8 cellular contexts compared by ENCODE assay signal in genomic region chr15:59313703-59314332, GRCh38. TPM values are rescaled to one million over a fixed set of nuclear protein-coding genes. Genes with fewer than 3 reads are reported as not detected.
DNase-seq lines count a peak whose midpoint lies in the region; ATAC-seq and TF ChIP-seq lines count a peak whose summit lies in the region.

No MANE protein-coding gene starts in this region.

- peaks cover 2% of the 10 kb centered on the region for H3K36me3 Mint-ChIP-seq in activated B cell treated with CpG ODN at 0.5 μM for 24 hours (ENCODE audit: low read depth)

- TF ChIP-seq CTCF in activated B cell treated with CpG ODN at 0.5 μM for 24 hours (IDR thresholded peaks at IDR 0.05) (no peak), lower leg skin (IDR thresholded peaks at IDR 0.05) (no peak)

- in situ Hi-C loops in Caki2 (cut with HindIII; ENCODE audit: low pct_unique_long_range_greater_than_20kb, low sequenced_read_pairs), result no loop called here

- peak overlapping the region; percentile 24 for H3K27ac Mint-ChIP-seq in activated B cell treated with CpG ODN at 0.5 μM for 24 hours

- H3K4me1 Mint-ChIP-seq in activated B cell treated with CpG ODN at 0.5 μM for 24 hours, result peaks cover 77% of the 10 kb centered on the region

- ATAC-seq in GM21526 (IDR thresholded peaks at IDR 0.05; ENCODE audit: low FRiP score, unreplicated experiment) (peak; percentile 53), activated B cell treated with CpG ODN at 0.5 μM for 24 hours (ENCODE audit: low read depth) (peak; percentile 37)

- intact Hi-C loops in activated B cell treated with CpG ODN at 0.5 μM for 24 hours (cut with micrococcal nuclease) (loop anchor here (5.0 kb wide), 1 partner anchor 33 kb away; no protein-coding TSS in a partner anchor), lower leg skin (cut with DNase I; ENCODE audit: low total_unique reads) (no loop called here)

- CTCF ChIA-PET in activated B cell treated with CpG ODN at 0.5 μM for 24 hours (lab: Charles Lee), result no interaction called here

- H3K4me3 Mint-ChIP-seq in activated B cell treated with CpG ODN at 0.5 μM for 24 hours, result no peak overlapping the region

- H3K27me3 Mint-ChIP-seq in activated B cell treated with CpG ODN at 0.5 μM for 24 hours, result no peaks in the 10 kb centered on the region

- H3K9me3 Mint-ChIP-seq in activated B cell treated with CpG ODN at 0.5 μM for 24 hours, result no peaks in the 10 kb centered on the region

- no peak for TF ChIP-seq POLR2A in lower leg skin (IDR thresholded peaks at IDR 0.05)

- POLR2A ChIA-PET in activated B cell treated with CpG ODN at 0.5 μM for 24 hours (lab: Charles Lee), result interaction anchor here (1.0 kb wide), 1 partner anchor 99 kb away, joined by 3 read pairs; no protein-coding TSS in a partner anchor

- peak; percentile 27 for DNase-seq in Caki2 (ENCODE audit: low read depth)
- DNase-seq in HuH-7.5 (ENCODE audit: low spot score), result peak; percentile 28
- DNase-seq in activated B cell treated with CpG ODN at 0.5 μM for 24 hours, result no peak
- peak; percentile 87 to 92 for DNase-seq in lower leg skin (ENCODE audit: low spot score in 2 of 2)
- no peak for DNase-seq in HK-2 (ENCODE audit: unreplicated experiment)
- no peak for DNase-seq in activated CD4-positive, CD25-positive, alpha-beta regulatory T cell treated with anti-CD3 and anti-CD28 coated beads, Interleukin-2, amount 50 U/mL, for 72 hours
- no peak for DNase-seq in medulla oblongata (ENCODE audit: extremely low spot score)

- WGBS in lower leg skin, 2 donors, result 28 to 39% methylated on average over 6 of the region's 6 CpGs

- H3K4me3 ChIP-seq in lower leg skin (ENCODE audit: low read depth, poor library complexity, severe bottlenecking), result no peak overlapping the region

RNA-seq across cellular contexts. Expression of gene MYO1E, which starts 58.9 kb away (rescaled TPM):
- 104 and 137 TPM in 2 replicates for total RNA-seq in Caki2 (2014; rRNA removed; shearing (Covaris generic); ENCODE audit: low replicate concordance)
- total RNA-seq in activated B cell treated with CpG ODN at 0.5 μM for 24 hours (185 and 186 TPM in 2 replicates), lower leg skin (100 to 1,000 TPM; 134 to 218 (median 183) TPM)

Comparison
In these comparisons a context has a peak if more than half of its experiments do, and no peak if none do; other contexts are left out.
1. DNase-seq: peak in Caki2 (single experiment), HuH-7.5 (single experiment) and lower leg skin (2 of 2); none in activated B cell treated with CpG ODN at 0.5 μM for 24 hours (single experiment), HK-2 (single experiment), activated CD4-positive, CD25-positive, alpha-beta regulatory T cell treated with anti-CD3 and anti-CD28 coated beads, Interleukin-2, amount 50 U/mL, for 72 hours (single experiment) and medulla oblongata (single experiment).